Comparison of ENCODE assay signal across 11 cellular contexts in genomic region chr4:7845493-7846124, GRCh38.
DNase-seq lines count a peak whose midpoint lies in the region; ATAC-seq and TF ChIP-seq lines count a peak whose summit lies in the region.
"Had no signal": no experiment of that assay in that cellular context is flagged by ENCODE, and none has a peak within 500 bp of the region (broad histone marks: within the 10 kb centered on the region; RNA-seq: fewer than 3 reads in every experiment).

No MANE protein-coding gene starts in this region.

- H3K36me3 Mint-ChIP-seq in endodermal cell (ENCODE audit: low read depth) (peaks cover 18% of the 10 kb centered on the region), progenitor cell of endocrine pancreas (ENCODE audit: insufficient read depth) (peaks cover 9% of the 10 kb centered on the region)
- H3K36me3 Mint-ChIP-seq in activated CD4-positive, alpha-beta memory T cell treated with anti-CD3 and anti-CD28 coated beads for 36 hours = peaks cover 31% of the 10 kb centered on the region

- no peak for ATAC-seq in HG02884 (IDR thresholded peaks at IDR 0.05; ENCODE audit: unreplicated experiment)

- H3K27me3 Mint-ChIP-seq in endodermal cell (ENCODE audit: insufficient read depth) (no peaks in the 10 kb centered on the region), progenitor cell of endocrine pancreas (no peaks in the 10 kb centered on the region)
- no peaks in the 10 kb centered on the region for H3K27me3 Mint-ChIP-seq in activated CD4-positive, alpha-beta memory T cell treated with anti-CD3 and anti-CD28 coated beads for 36 hours
- H3K27me3 Mint-ChIP-seq: CD4-positive, alpha-beta memory T cell had no signal

- H3K27ac Mint-ChIP-seq in endodermal cell (no peak overlapping the region), progenitor cell of endocrine pancreas (no peak overlapping the region)
- H3K27ac Mint-ChIP-seq in activated CD4-positive, alpha-beta memory T cell treated with anti-CD3 and anti-CD28 coated beads for 36 hours = no peak overlapping the region

- intact Hi-C loops in activated CD4-positive, alpha-beta memory T cell treated with anti-CD3 and anti-CD28 coated beads for 36 hours (cut with micrococcal nuclease) = loop anchor here (2.0 kb wide), 1 partner anchor 43 kb away; no protein-coding TSS in a partner anchor

- H3K4me3 Mint-ChIP-seq in endodermal cell (no peak overlapping the region), progenitor cell of endocrine pancreas (ENCODE audit: low read depth) (no peak overlapping the region)
- H3K4me3 Mint-ChIP-seq in activated CD4-positive, alpha-beta memory T cell treated with anti-CD3 and anti-CD28 coated beads for 36 hours = no peak overlapping the region

- no peaks in the 10 kb centered on the region for H3K4me1 ChIP-seq in endodermal cell (ENCODE audit: control insufficient read depth, insufficient read depth, low read length)

- POLR2A ChIA-PET in activated CD4-positive, alpha-beta memory T cell treated with anti-CD3 and anti-CD28 coated beads for 36 hours (lab: Charles Lee) = no interaction called here

- no peak overlapping the region for H3K4me3 ChIP-seq in endodermal cell (ENCODE audit: low read length)

- peak; percentile 33 for DNase-seq in stimulated activated CD4-positive, alpha-beta T cell treated with anti-CD3 and anti-CD28 coated beads, Interleukin-4, amount 100 ng/mL, for 1 hour
- DNase-seq in stimulated activated CD4-positive, alpha-beta T cell treated with anti-CD3 and anti-CD28 coated beads, Interleukin-1b, Interleukin-23, amount 100 ng/mL, for 48 hours = no peak
- peak; percentile 18 for DNase-seq in NCI-H82 treated with DMSO at 0.1 percent for 48 hours (lab: John Stamatoyannopoulos, UW; ENCODE audit: unreplicated experiment)
- peak; percentile 68 for DNase-seq in endodermal cell
- no peak for DNase-seq in NCI-H748 treated with DMSO at 0.1 percent for 48 hours (lab: John Stamatoyannopoulos, UW)
- DNase-seq in activated CD4-positive, alpha-beta memory T cell treated with anti-CD3 and anti-CD28 coated beads for 36 hours = no peak
- no peak for DNase-seq in progenitor cell of endocrine pancreas (ENCODE audit: low spot score, unreplicated experiment)
- DNase-seq: CD4-positive, alpha-beta memory T cell; NCI-H1436; small intestine had no signal

- 78 to 84% methylated on average over 10 to 13 of the region's 13 CpGs for WGBS in endodermal cell (ENCODE audit: insufficient coverage in 1 of 2, insufficient read length in 1 of 2), 2 experiments

- H3K9ac ChIP-seq in endodermal cell (ENCODE audit: extremely low read depth, low read length, poor library complexity, severe bottlenecking) = no peak overlapping the region

- H3K9me3 Mint-ChIP-seq in endodermal cell (no peaks in the 10 kb centered on the region), progenitor cell of endocrine pancreas (ENCODE audit: low read depth) (no peaks in the 10 kb centered on the region)
- no peaks in the 10 kb centered on the region for H3K9me3 Mint-ChIP-seq in activated CD4-positive, alpha-beta memory T cell treated with anti-CD3 and anti-CD28 coated beads for 36 hours
- H3K9me3 Mint-ChIP-seq: CD4-positive, alpha-beta memory T cell had no signal

- H3K4me1 Mint-ChIP-seq in endodermal cell (no peaks in the 10 kb centered on the region), progenitor cell of endocrine pancreas (ENCODE audit: low read depth) (no peaks in the 10 kb centered on the region)
- H3K4me1 Mint-ChIP-seq in activated CD4-positive, alpha-beta memory T cell treated with anti-CD3 and anti-CD28 coated beads for 36 hours (ENCODE audit: low read depth) = peaks cover 50% of the 10 kb centered on the region

- CTCF ChIA-PET in activated CD4-positive, alpha-beta memory T cell treated with anti-CD3 and anti-CD28 coated beads for 36 hours (lab: Charles Lee) = interaction anchor here (1.0 to 4.8 kb wide), 8 partner anchors 9 to 143 kb away, joined by 3 to 110 read pairs (median 14); no protein-coding TSS in a partner anchor

- no peaks in the 10 kb centered on the region for H3K27me3 ChIP-seq in endodermal cell (ENCODE audit: control insufficient read depth, insufficient read depth, low read length, poor library complexity, severe bottlenecking)

- no peaks in the 10 kb centered on the region for H3K9me3 ChIP-seq in endodermal cell (ENCODE audit: control insufficient read depth, low read length)

- H3K36me3 ChIP-seq in endodermal cell (ENCODE audit: control insufficient read depth, insufficient read depth, low read length) = peaks cover 38% of the 10 kb centered on the region

- H3K27ac ChIP-seq in endodermal cell (ENCODE audit: low read depth, low read length) = no peak overlapping the region

- TF ChIP-seq CTCF in endodermal cell (conservative IDR thresholded peaks at IDR 0.05) (peak; percentile 51), progenitor cell of endocrine pancreas (IDR thresholded peaks at IDR 0.05; ENCODE audit: unreplicated experiment) (no peak)

Comparison
In these comparisons a context has a peak if more than half of its experiments do, and no peak if none do; other contexts are left out.
1. DNase-seq: peak in stimulated activated CD4-positive, alpha-beta T cell treated with anti-CD3 and anti-CD28 coated beads, Interleukin-4, amount 100 ng/mL, for 1 hour (single experiment), NCI-H82 treated with DMSO at 0.1 percent for 48 hours (single experiment) and endodermal cell (single experiment); none in stimulated activated CD4-positive, alpha-beta T cell treated with anti-CD3 and anti-CD28 coated beads, Interleukin-1b, Interleukin-23, amount 100 ng/mL, for 48 hours (single experiment), NCI-H748 treated with DMSO at 0.1 percent for 48 hours (single experiment), activated CD4-positive, alpha-beta memory T cell treated with anti-CD3 and anti-CD28 coated beads for 36 hours (single experiment) and progenitor cell of endocrine pancreas (single experiment).